In genomic region chr14:95290769-95291440, GRCh38 we compare ENCODE assay signal across 9 cellular contexts. TPM values are rescaled to one million over a fixed set of nuclear protein-coding genes. Genes with fewer than 3 reads are reported as not detected.
A peak's percentile ranks its signal among the peaks of the same experiment; 100 is the strongest.
DNase-seq lines count a peak whose midpoint lies in the region; ATAC-seq and TF ChIP-seq lines count a peak whose summit lies in the region.
"Had no signal": no experiment of that assay in that cellular context is flagged by ENCODE, and none has a peak within 500 bp of the region (broad histone marks: within the 10 kb centered on the region; RNA-seq: fewer than 3 reads in every experiment).

No MANE protein-coding gene starts in this region.

- TF ChIP-seq CTCF in HEK293 (tag by site-specific recombination; IDR thresholded peaks at IDR 0.05) (no peak), esophagus muscularis mucosa (IDR thresholded peaks at IDR 0.05) (no peak)

- no peak overlapping the region for H3K27ac ChIP-seq in HEK293 (ENCODE audit: extremely low read depth, low read depth, low read length)
- peak overlapping the region; percentile 47 to 63 (median 54) for H3K27ac ChIP-seq in esophagus muscularis mucosa (replicated peaks in 1 of 4)

- peaks cover 74% of the 10 kb centered on the region for H3K4me1 Mint-ChIP-seq in stimulated activated memory B cell treated with anti-CD40 and anti-IgM and Interleukin-4, amounts not matched to agents 10 μg/mL and 1 μg/mL and 100 μg/mL, for 72 hours
- no peaks in the 10 kb centered on the region for H3K4me1 Mint-ChIP-seq in activated CD4-positive, alpha-beta T cell treated with anti-CD3 and anti-CD28 coated beads, Interleukin-2, amount 10 ng/mL, durations not matched to agents 24 days and 14 days

- intact Hi-C loops in esophagus muscularis mucosa (cut with DNase I): no loop called here
- intact Hi-C loops in activated CD4-positive, alpha-beta T cell treated with anti-CD3 and anti-CD28 coated beads, Interleukin-2, amount 10 ng/mL, durations not matched to agents 24 days and 14 days (cut with micrococcal nuclease): no loop called here

- CTCF ChIA-PET in HEK293 (lab: Yijun Ruan, JAX): interaction anchor here (1.2 kb wide), 1 partner anchor 12 kb away, joined by 3 read pairs; no protein-coding TSS in a partner anchor

- in situ Hi-C loops in ACHN (cut with HindIII; ENCODE audit: low pct_ligation_motif_present, low pct_unique_long_range_greater_than_20kb, low sequenced_read_pairs): no loop called here

- no peak overlapping the region for H3K4me3 Mint-ChIP-seq in stimulated activated memory B cell treated with anti-CD40 and anti-IgM and Interleukin-4, amounts not matched to agents 10 μg/mL and 1 μg/mL and 100 μg/mL, for 72 hours
- no peak overlapping the region for H3K4me3 Mint-ChIP-seq in activated CD4-positive, alpha-beta T cell treated with anti-CD3 and anti-CD28 coated beads, Interleukin-2, amount 10 ng/mL, durations not matched to agents 24 days and 14 days

- H3K9me3 ChIP-seq in HEK293 (ENCODE audit: control insufficient read depth, insufficient read depth, low read depth, low read length) (no peaks in the 10 kb centered on the region), esophagus muscularis mucosa (peaks cover 0 to 5% (median 1%) of the 10 kb centered on the region in 4 donors)

- POLR2A ChIA-PET in HEK293 (lab: Yijun Ruan, JAX): no interaction called here

- ATAC-seq in stimulated activated memory B cell treated with anti-CD40 and anti-IgM and Interleukin-4, amounts not matched to agents 10 μg/mL and 1 μg/mL and 100 μg/mL, for 72 hours: no peak
- ATAC-seq in GM19328 (IDR thresholded peaks at IDR 0.05; ENCODE audit: unreplicated experiment) (no peak), GM21528 (IDR thresholded peaks at IDR 0.05; ENCODE audit: low FRiP score, unreplicated experiment) (no peak)

- peak overlapping the region; percentile 17 for H3K27ac Mint-ChIP-seq in stimulated activated memory B cell treated with anti-CD40 and anti-IgM and Interleukin-4, amounts not matched to agents 10 μg/mL and 1 μg/mL and 100 μg/mL, for 72 hours
- no peak overlapping the region for H3K27ac Mint-ChIP-seq in activated CD4-positive, alpha-beta T cell treated with anti-CD3 and anti-CD28 coated beads, Interleukin-2, amount 10 ng/mL, durations not matched to agents 24 days and 14 days

- no peaks in the 10 kb centered on the region for H3K9me3 Mint-ChIP-seq in stimulated activated memory B cell treated with anti-CD40 and anti-IgM and Interleukin-4, amounts not matched to agents 10 μg/mL and 1 μg/mL and 100 μg/mL, for 72 hours
- H3K9me3 Mint-ChIP-seq in activated CD4-positive, alpha-beta T cell treated with anti-CD3 and anti-CD28 coated beads, Interleukin-2, amount 10 ng/mL, durations not matched to agents 24 days and 14 days: peaks cover 3% of the 10 kb centered on the region

- DNase-seq in NCI-H2196 treated with DMSO at 0.1 percent for 48 hours (lab: John Stamatoyannopoulos, UW; ENCODE audit: unreplicated experiment) (peak; percentile 76), esophagus muscularis mucosa (ENCODE audit: extremely low spot score) (no peak), ACHN (no peak)
- DNase-seq in activated CD4-positive, alpha-beta T cell treated with anti-CD3 and anti-CD28 coated beads, Interleukin-2, amount 10 ng/mL, durations not matched to agents 24 days and 14 days: no peak
- DNase-seq: left cardiac atrium had no signal

- 31% methylated on average over 20 of the region's 20 CpGs for WGBS in esophagus muscularis mucosa

- TF ChIP-seq POLR2A in esophagus muscularis mucosa (IDR thresholded peaks at IDR 0.05; ENCODE audit: low read depth): no peak

- no peak for TF ChIP-seq EP300 in esophagus muscularis mucosa (IDR thresholded peaks at IDR 0.05)

- H3K27me3 Mint-ChIP-seq in stimulated activated memory B cell treated with anti-CD40 and anti-IgM and Interleukin-4, amounts not matched to agents 10 μg/mL and 1 μg/mL and 100 μg/mL, for 72 hours: no peaks in the 10 kb centered on the region
- peaks cover 9% of the 10 kb centered on the region for H3K27me3 Mint-ChIP-seq in activated CD4-positive, alpha-beta T cell treated with anti-CD3 and anti-CD28 coated beads, Interleukin-2, amount 10 ng/mL, durations not matched to agents 24 days and 14 days

- peaks cover 13% of the 10 kb centered on the region for H3K36me3 Mint-ChIP-seq in stimulated activated memory B cell treated with anti-CD40 and anti-IgM and Interleukin-4, amounts not matched to agents 10 μg/mL and 1 μg/mL and 100 μg/mL, for 72 hours
- H3K36me3 Mint-ChIP-seq in activated CD4-positive, alpha-beta T cell treated with anti-CD3 and anti-CD28 coated beads, Interleukin-2, amount 10 ng/mL, durations not matched to agents 24 days and 14 days (ENCODE audit: low read depth): no peaks in the 10 kb centered on the region

- no peaks in the 10 kb centered on the region for H3K36me3 ChIP-seq in HEK293 (ENCODE audit: control insufficient read depth in 2 of 2, insufficient read depth in 1 of 2, low read length in 2 of 2)
- H3K36me3 ChIP-seq in esophagus muscularis mucosa: no peaks in the 10 kb centered on the region

- peaks cover 0 to 23% (median 0%) of the 10 kb centered on the region in 4 donors for H3K27me3 ChIP-seq in esophagus muscularis mucosa

- H3K4me3 ChIP-seq in HEK293 (ENCODE audit: low read depth, low read length): no peak overlapping the region
- H3K4me3 ChIP-seq in esophagus muscularis mucosa: no peak overlapping the region

- H3K4me1 ChIP-seq in HEK293 (ENCODE audit: control insufficient read depth, insufficient read depth, low read length) (peaks cover 6% of the 10 kb centered on the region), esophagus muscularis mucosa (peaks cover 12 to 26% (median 16%) of the 10 kb centered on the region in 4 donors)

TF ChIP-seq in HEK293, 187 proteins besides CTCF, POLR2A, EP300 and RAD21 (continues in another document):
- TF ChIP-seq SP3 (tag by site-specific recombination; IDR thresholded peaks at IDR 0.05) (no peak), ZNF658 (tag by site-specific recombination; IDR thresholded peaks at IDR 0.05) (no peak), ZSCAN18 (tag by site-specific recombination; IDR thresholded peaks at IDR 0.05) (no peak), ZNF175 (tag by site-specific recombination; IDR thresholded peaks at IDR 0.05) (no peak), ZNF18 (tag by site-specific recombination; IDR thresholded peaks at IDR 0.05) (no peak), ZNF335 (tag by site-specific recombination; conservative IDR thresholded peaks at IDR 0.05) (0 out of 2 replicates have a peak, but pooled peaks have one; percentile 12), ZFHX2 (tag by site-specific recombination; conservative IDR thresholded peaks at IDR 0.05) (peak; percentile 46; the same call in 1 of the 2 replicates), ZNF302 (tag by site-specific recombination; IDR thresholded peaks at IDR 0.05; ENCODE audit: low read depth) (no peak), ZSCAN23 (tag by site-specific recombination; IDR thresholded peaks at IDR 0.05) (no peak), PRDM1 (tag by site-specific recombination; IDR thresholded peaks at IDR 0.05) (no peak), ZNF776 (tag by site-specific recombination; IDR thresholded peaks at IDR 0.05; ENCODE audit: borderline replicate concordance) (no peak)

RNA-seq across cellular contexts. Expression of gene CLMN, which starts 28.8 kb away (rescaled TPM):
- 1 to 10 TPM; 6.5 to 10.0 (median 7.9) TPM for total RNA-seq in esophagus muscularis mucosa
- 1.0 and 1.1 TPM in 2 replicates for total RNA-seq in activated CD4-positive, alpha-beta T cell treated with anti-CD3 and anti-CD28 coated beads, Interleukin-2, amount 10 ng/mL, durations not matched to agents 24 days and 14 days
